ENCODE assay signal across 8 cellular contexts in genomic region chr1:21293537-21294265, GRCh38. TPM values are rescaled to one million over a fixed set of nuclear protein-coding genes. Genes with fewer than 3 reads are reported as not detected.
DNase-seq lines count a peak whose midpoint lies in the region; ATAC-seq and TF ChIP-seq lines count a peak whose summit lies in the region.

No MANE protein-coding gene starts in this region.

- POLR2A ChIA-PET in T-cell (lab: Charles Lee), result interaction anchor here (0.5 to 2.3 kb wide), 4 partner anchors 33 to 749 kb away, joined by 3 to 7 read pairs (median 6); no protein-coding TSS in a partner anchor

- H3K4me2 ChIP-seq in DOHH2 (ENCODE audit: low read length) (peak overlapping the region; percentile 84), H9 (ENCODE audit: insufficient read depth, insufficient read length, low read length) (no peak overlapping the region)

- H3K79me1 ChIP-seq in H9 (ENCODE audit: insufficient read depth, low read depth, low read length, poor library complexity, severe bottlenecking), result no peaks in the 10 kb centered on the region

- no peak overlapping the region for H2BK5ac ChIP-seq in H9 (ENCODE audit: insufficient read length, low read length)

- H2BK12ac ChIP-seq in H9 (ENCODE audit: insufficient read length, low read depth, low read length), result no peak overlapping the region

- peak overlapping the region; percentile 35 to 69 (median 55); a peak in 2 of 7 replicates for H3K27ac Mint-ChIP-seq in H9
- peak overlapping the region; percentile 98 to 99 for H3K27ac Mint-ChIP-seq in T-cell

- no peak overlapping the region for H4K5ac ChIP-seq in H9 (ENCODE audit: insufficient read length, low read depth, low read length)

- H3K36me3 Mint-ChIP-seq in H9 (ENCODE audit: insufficient read depth in 1 of 3, low read depth in 3 of 3), result no peaks in the 10 kb centered on the region
- peaks cover 7% of the 10 kb centered on the region for H3K36me3 Mint-ChIP-seq in T-cell

- ATAC-seq in T-cell (replicated peaks in 1 of 4) (peak; percentile 26 to 36 (median 34)), GM19351 (IDR thresholded peaks at IDR 0.05; ENCODE audit: unreplicated experiment) (no peak)

- H3K23me2 ChIP-seq in H9 (ENCODE audit: insufficient read length, low read depth, low read length, poor library complexity, severe bottlenecking), result peaks cover 5% of the 10 kb centered on the region

- no peaks in the 10 kb centered on the region for H3K27me3 Mint-ChIP-seq in H9 (ENCODE audit: low read depth)
- no peaks in the 10 kb centered on the region for H3K27me3 Mint-ChIP-seq in T-cell

- H3K79me2 ChIP-seq in DOHH2 (ENCODE audit: control insufficient read depth, low read length) (no peaks in the 10 kb centered on the region), H9 (ENCODE audit: insufficient read depth, low read length) (no peaks in the 10 kb centered on the region; the same call in 1 of the 2 replicates)

- H3K9me3 Mint-ChIP-seq in H9, result no peaks in the 10 kb centered on the region
- no peaks in the 10 kb centered on the region for H3K9me3 Mint-ChIP-seq in T-cell

- intact Hi-C loops in breast epithelium (cut with DNase I; ENCODE audit: low total_unique reads), result no loop called here

- H3K23ac ChIP-seq in H9 (ENCODE audit: insufficient read length, low read depth, low read length), result no peak overlapping the region

- H3K9me3 ChIP-seq in DOHH2 (ENCODE audit: control insufficient read depth, insufficient read depth, low read length) (no peaks in the 10 kb centered on the region), H9 (ENCODE audit: control insufficient read depth, low read depth, low read length) (no peaks in the 10 kb centered on the region), breast epithelium (no peaks in the 10 kb centered on the region)

- H2BK120ac ChIP-seq in H9 (ENCODE audit: low read depth, low read length, poor library complexity, severe bottlenecking), result no peak overlapping the region

- H3K9me2 ChIP-seq in DOHH2 (replicated peaks; ENCODE audit: control insufficient read depth, low read length), result no peaks in the 10 kb centered on the region

- no peak overlapping the region for H3K14ac ChIP-seq in H9 (ENCODE audit: insufficient read depth, low read length)

- H3K27me3 ChIP-seq in DOHH2 (ENCODE audit: control insufficient read depth, low read length), result peaks cover 12% of the 10 kb centered on the region
- no peaks in the 10 kb centered on the region for H3K27me3 ChIP-seq in H9 (ENCODE audit: insufficient read depth, low read length)
- no peaks in the 10 kb centered on the region for H3K27me3 ChIP-seq in breast epithelium

- no peaks in the 10 kb centered on the region for H3K36me3 ChIP-seq in DOHH2 (ENCODE audit: control insufficient read depth, low read length)
- no peaks in the 10 kb centered on the region for H3K36me3 ChIP-seq in breast epithelium

- H3K4me1 ChIP-seq in DOHH2 (ENCODE audit: control insufficient read depth, low read length) (peaks cover 74% of the 10 kb centered on the region), H9 (ENCODE audit: insufficient read depth, low read length) (no peaks in the 10 kb centered on the region), breast epithelium (peaks cover 3 to 20% of the 10 kb centered on the region in 2 donors)

- H2AFZ ChIP-seq in H9 (ENCODE audit: low read length), result no peak overlapping the region

- TF ChIP-seq CTCF in DOHH2 (IDR thresholded peaks at IDR 0.05; ENCODE audit: low read depth, low read length, poor library complexity, severe bottlenecking) (peak; percentile 4), H9 (conservative IDR thresholded peaks at IDR 0.05) (no peak), breast epithelium (IDR thresholded peaks at IDR 0.05) (no peak)

- H4K20me1 ChIP-seq in DOHH2 (ENCODE audit: control insufficient read depth, insufficient read depth, low read depth, low read length), result no peaks in the 10 kb centered on the region; the same call in 1 of the 2 replicates
- H4K20me1 ChIP-seq in H9 (ENCODE audit: control insufficient read depth, insufficient read depth, insufficient read length), result no peaks in the 10 kb centered on the region

- H4K8ac ChIP-seq in H9 (replicated peaks; ENCODE audit: insufficient read length, low read depth, low read length), result no peak overlapping the region

- peak overlapping the region; percentile 74 for H3K4me3 ChIP-seq in DOHH2 (ENCODE audit: low read length)
- H3K4me3 ChIP-seq in breast epithelium, result peak overlapping the region in 1 of 3 donors; percentile 24

- no peak overlapping the region for H4K91ac ChIP-seq in H9 (ENCODE audit: insufficient read length, low read depth, low read length)

- H3F3A ChIP-seq in DOHH2 (ENCODE audit: control insufficient read depth, insufficient read depth), result peaks cover 28% of the 10 kb centered on the region

- H2BK20ac ChIP-seq in H9 (ENCODE audit: low read depth, low read length, poor library complexity, severe bottlenecking), result no peak overlapping the region

- H3K27ac ChIP-seq in DOHH2 (ENCODE audit: low read depth, low read length) (peak overlapping the region; percentile 91), H9 (ENCODE audit: insufficient read length, low read depth, low read length) (no peak overlapping the region), breast epithelium (peak overlapping the region; percentile 72 to 80)

- WGBS in H9 (ENCODE audit: extremely low coverage, insufficient read length, low lambda C conversion rate), result no CpG with 5 or more reads among the region's 17 CpGs

- no peak for DNase-seq in H9
- DNase-seq in T-cell, result peak; percentile 20 to 68 (median 53)
- DNase-seq in breast epithelium (ENCODE audit: low spot score in 2 of 2), result no peak
- DNase-seq in stimulated activated CD4-positive, alpha-beta T cell treated with anti-CD3 and anti-CD28 coated beads, Interleukin-12 subunit alpha, Interleukin-12 subunit beta, amount 100 ng/mL, for 48 hours (ENCODE audit: low read depth in 2 of 3, low spot score in 1 of 3), result peak; percentile 77 to 84 (median 78)
- no peak for DNase-seq in hippocampal formation (lab: John Stamatoyannopoulos, UW)
- no peak for DNase-seq in cerebellar nuclear complex (lab: John Stamatoyannopoulos, UW)

- no peak overlapping the region for H3K18ac ChIP-seq in H9 (ENCODE audit: insufficient read length, low read depth, low read length)

- H3T11ph ChIP-seq in H9 (ENCODE audit: low read length), result no peak overlapping the region

- H3K4me1 Mint-ChIP-seq in H9, result peaks cover 25 to 42% of the 10 kb centered on the region in 2 experiments
- H3K4me1 Mint-ChIP-seq in T-cell, result peaks cover 76 to 89% (median 84%) of the 10 kb centered on the region in 3 donors

- no peak for TF ChIP-seq POLR2A in breast epithelium (IDR thresholded peaks at IDR 0.05)

- H2BK15ac ChIP-seq in H9 (ENCODE audit: low read depth, low read length), result no peak overlapping the region

- no peak overlapping the region for H3K56ac ChIP-seq in H9 (ENCODE audit: insufficient read length, low read depth, low read length)

- peak overlapping the region in 1 of 2 experiments; percentile 13; a peak in 2 of 5 replicates for H3K4me3 Mint-ChIP-seq in H9
- peak overlapping the region; percentile 80 to 90 (median 88) for H3K4me3 Mint-ChIP-seq in T-cell

- H3K4ac ChIP-seq in H9 (ENCODE audit: low read depth, low read length), result no peak overlapping the region

- H3K9ac ChIP-seq in H9 (ENCODE audit: extremely low read depth, insufficient read length, low read length), result no peak overlapping the region

- CTCF ChIA-PET in T-cell (lab: Charles Lee), result interaction anchor here in 1 of 2 donors (1.6 to 3.7 kb wide), 3 partner anchors 20 to 40 kb away, joined by 3 to 37 read pairs (median 17); no protein-coding TSS in a partner anchor

- no peak overlapping the region for H2AK5ac ChIP-seq in H9 (ENCODE audit: insufficient read length, low read length)

RNA-seq across cellular contexts. Expression of gene ECE1, which starts 3.4 kb away (rescaled TPM):
- total RNA-seq in H9 (2021), result 27.7 and 31.1 TPM in 2 replicates
- total RNA-seq in T-cell, result 10 to 100 TPM; 81.0 to 94.5 (median 87.1) TPM
- total RNA-seq in breast epithelium, result 100 to 1,000 TPM in 2 of 3 donors, 10 to 100 TPM in 1; 62.6 to 121 (median 112) TPM

Comparison
In these comparisons a context has a peak if more than half of its experiments do, and no peak if none do; other contexts are left out.
1. DNase-seq: peak in T-cell (34 of 34) and stimulated activated CD4-positive, alpha-beta T cell treated with anti-CD3 and anti-CD28 coated beads, Interleukin-12 subunit alpha, Interleukin-12 subunit beta, amount 100 ng/mL, for 48 hours (3 of 3); none in H9 (single experiment), breast epithelium (0 of 2), hippocampal formation (0 of 2) and cerebellar nuclear complex (0 of 2).